Comparison of ENCODE assay signal across 3 cellular contexts in the genomic region with DNA sequence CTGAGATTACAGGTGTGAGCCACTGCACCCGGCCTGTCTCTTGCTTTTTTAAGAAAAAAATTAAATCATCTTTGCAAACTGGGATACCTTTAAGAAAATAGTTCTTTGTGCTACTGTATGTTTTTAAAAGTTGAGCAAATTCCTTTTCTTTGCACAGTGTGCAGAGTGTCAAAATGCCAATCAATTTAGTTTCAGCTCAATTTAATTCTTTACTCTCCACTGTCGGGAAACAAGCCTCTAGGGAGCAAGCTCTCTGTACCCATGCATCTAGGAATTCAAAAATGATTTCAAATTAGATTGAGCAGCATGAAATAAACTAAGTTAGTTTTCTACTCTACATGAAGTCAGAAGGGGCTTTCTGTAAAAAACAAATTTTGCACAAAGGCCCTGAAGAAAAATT.
TF ChIP-seq lines count a peak whose summit lies in the region.

No MANE protein-coding gene starts in this region.

TF ChIP-seq in A549, 52 proteins besides CTCF, POLR2A, EP300 and RAD21 (continued from another document):
- no peak for TF ChIP-seq HDAC2 (IDR thresholded peaks at IDR 0.05)
- no peak for TF ChIP-seq GATA3 (IDR thresholded peaks at IDR 0.05; ENCODE audit: borderline replicate concordance)

TF ChIP-seq in HEK293, 187 proteins besides CTCF, POLR2A, EP300 and RAD21:
- TF ChIP-seq, protein P1, sequence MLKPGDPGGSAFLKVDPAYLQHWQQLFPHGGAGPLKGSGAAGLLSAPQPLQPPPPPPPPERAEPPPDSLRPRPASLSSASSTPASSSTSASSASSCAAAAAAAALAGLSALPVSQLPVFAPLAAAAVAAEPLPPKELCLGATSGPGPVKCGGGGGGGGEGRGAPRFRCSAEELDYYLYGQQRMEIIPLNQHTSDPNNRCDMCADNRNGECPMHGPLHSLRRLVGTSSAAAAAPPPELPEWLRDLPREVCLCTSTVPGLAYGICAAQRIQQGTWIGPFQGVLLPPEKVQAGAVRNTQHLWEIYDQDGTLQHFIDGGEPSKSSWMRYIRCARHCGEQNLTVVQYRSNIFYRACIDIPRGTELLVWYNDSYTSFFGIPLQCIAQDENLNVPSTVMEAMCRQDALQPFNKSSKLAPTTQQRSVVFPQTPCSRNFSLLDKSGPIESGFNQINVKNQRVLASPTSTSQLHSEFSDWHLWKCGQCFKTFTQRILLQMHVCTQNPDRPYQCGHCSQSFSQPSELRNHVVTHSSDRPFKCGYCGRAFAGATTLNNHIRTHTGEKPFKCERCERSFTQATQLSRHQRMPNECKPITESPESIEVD (tag by site-specific recombination; IDR thresholded peaks at IDR 0.05) = peak; percentile 78
- no peak for TF ChIP-seq ZNF2 (tag by site-specific recombination; IDR thresholded peaks at IDR 0.05)

TF ChIP-seq in neural cell, 6 proteins besides CTCF, POLR2A, EP300 and RAD21 (continued from another document):
- TF ChIP-seq, protein P2, sequence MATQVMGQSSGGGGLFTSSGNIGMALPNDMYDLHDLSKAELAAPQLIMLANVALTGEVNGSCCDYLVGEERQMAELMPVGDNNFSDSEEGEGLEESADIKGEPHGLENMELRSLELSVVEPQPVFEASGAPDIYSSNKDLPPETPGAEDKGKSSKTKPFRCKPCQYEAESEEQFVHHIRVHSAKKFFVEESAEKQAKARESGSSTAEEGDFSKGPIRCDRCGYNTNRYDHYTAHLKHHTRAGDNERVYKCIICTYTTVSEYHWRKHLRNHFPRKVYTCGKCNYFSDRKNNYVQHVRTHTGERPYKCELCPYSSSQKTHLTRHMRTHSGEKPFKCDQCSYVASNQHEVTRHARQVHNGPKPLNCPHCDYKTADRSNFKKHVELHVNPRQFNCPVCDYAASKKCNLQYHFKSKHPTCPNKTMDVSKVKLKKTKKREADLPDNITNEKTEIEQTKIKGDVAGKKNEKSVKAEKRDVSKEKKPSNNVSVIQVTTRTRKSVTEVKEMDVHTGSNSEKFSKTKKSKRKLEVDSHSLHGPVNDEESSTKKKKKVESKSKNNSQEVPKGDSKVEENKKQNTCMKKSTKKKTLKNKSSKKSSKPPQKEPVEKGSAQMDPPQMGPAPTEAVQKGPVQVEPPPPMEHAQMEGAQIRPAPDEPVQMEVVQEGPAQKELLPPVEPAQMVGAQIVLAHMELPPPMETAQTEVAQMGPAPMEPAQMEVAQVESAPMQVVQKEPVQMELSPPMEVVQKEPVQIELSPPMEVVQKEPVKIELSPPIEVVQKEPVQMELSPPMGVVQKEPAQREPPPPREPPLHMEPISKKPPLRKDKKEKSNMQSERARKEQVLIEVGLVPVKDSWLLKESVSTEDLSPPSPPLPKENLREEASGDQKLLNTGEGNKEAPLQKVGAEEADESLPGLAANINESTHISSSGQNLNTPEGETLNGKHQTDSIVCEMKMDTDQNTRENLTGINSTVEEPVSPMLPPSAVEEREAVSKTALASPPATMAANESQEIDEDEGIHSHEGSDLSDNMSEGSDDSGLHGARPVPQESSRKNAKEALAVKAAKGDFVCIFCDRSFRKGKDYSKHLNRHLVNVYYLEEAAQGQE (IDR thresholded peaks at IDR 0.05; ENCODE audit: borderline replicate concordance) = no peak
TF ChIP-seq in neural cell: peak in this region for 1.
